ENCODE assay signal across 9 cellular contexts in the genomic region with DNA sequence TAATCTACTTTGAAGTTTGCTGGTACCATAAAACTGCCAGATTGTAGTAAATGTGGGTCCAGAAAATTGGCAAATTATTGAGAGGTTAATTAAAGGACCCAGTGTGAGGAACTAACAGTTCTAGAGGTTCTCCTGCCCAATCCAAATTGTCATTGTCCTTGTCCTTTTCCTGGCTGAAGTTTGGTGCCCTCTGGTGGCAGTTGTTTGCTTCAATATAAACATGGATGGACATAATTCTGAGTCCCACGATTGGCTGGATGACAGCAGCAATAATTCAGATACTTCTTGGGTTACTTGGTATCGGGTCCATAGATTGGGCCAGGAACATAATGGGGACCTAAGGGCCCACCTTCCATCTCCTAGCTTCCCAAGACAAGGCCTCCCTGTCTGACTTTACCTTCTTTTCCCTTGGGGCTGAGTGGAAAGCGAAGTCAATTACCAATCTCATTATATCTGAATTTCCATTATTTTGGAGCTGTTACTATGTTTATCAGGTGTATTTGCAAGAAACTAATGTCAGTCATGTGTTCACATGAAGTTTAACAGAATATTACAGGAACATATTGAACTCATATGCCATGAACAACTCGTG. TPM values are rescaled to one million over a fixed set of nuclear protein-coding genes. Genes with fewer than 3 reads are reported as not detected.
A peak's percentile ranks its signal among the peaks of the same experiment; 100 is the strongest.
DNase-seq lines count a peak whose midpoint lies in the region; ATAC-seq and TF ChIP-seq lines count a peak whose summit lies in the region.
"Had no signal": no experiment of that assay in that cellular context is flagged by ENCODE, and none has a peak within 500 bp of the region (broad histone marks: within the 10 kb centered on the region; RNA-seq: fewer than 3 reads in every experiment).

No MANE protein-coding gene starts in this region.

- CTCF ChIA-PET in RWPE1 (lab: Yijun Ruan, JAX): interaction anchor here (0.6 kb wide), 1 partner anchor 50 kb away, joined by 3 read pairs; no protein-coding TSS in a partner anchor

- POLR2A ChIA-PET in RWPE1 (lab: Yijun Ruan, JAX; ENCODE audit: low non-redundant PET): no interaction called here

- no peak overlapping the region for H3K27ac ChIP-seq in RWPE1
- H3K27ac ChIP-seq: SK-N-MC had no signal

- no peak for ATAC-seq in HG02885 (IDR thresholded peaks at IDR 0.05; ENCODE audit: poor library complexity, unreplicated experiment)
- ATAC-seq in HG02763 (IDR thresholded peaks at IDR 0.05; ENCODE audit: unreplicated experiment): no peak

- TF ChIP-seq CTCF in LNCAP (IDR thresholded peaks at IDR 0.05) (peak; percentile 80), RWPE1 (conservative IDR thresholded peaks at IDR 0.05; ENCODE audit: low read depth) (peak; percentile 77)

- peak; percentile 41 for DNase-seq in DMS 273 treated with DMSO at 0.1 percent for 48 hours (lab: John Stamatoyannopoulos, UW)
- DNase-seq in RWPE1 (ENCODE audit: low spot score): peak; percentile 33
- DNase-seq in activated effector memory CD4-positive, alpha-beta T cell treated with anti-CD3 and anti-CD28 coated beads, Interleukin-2, amount 50 U/mL, for 16 hours: peak; percentile 82
- DNase-seq in glomerular endothelial cell (ENCODE audit: extremely low read depth, low read depth, low spot score): peak; percentile 34
- DNase-seq in pulmonary artery endothelial cell (ENCODE audit: low read depth, low spot score): peak; percentile 19

RNA-seq across cellular contexts. Expression of gene GARRE1, which starts 33.8 kb away (rescaled TPM):
- total RNA-seq in glomerular endothelial cell (35.5 and 43.9 TPM in 2 replicates), pulmonary artery endothelial cell (27.8 and 32.1 TPM in 2 replicates)

RNA-seq across cellular contexts. Expression of gene LSM14A, which starts 48.3 kb away (rescaled TPM):
- total RNA-seq in glomerular endothelial cell: 69.4 and 86.3 TPM in 2 replicates
- 144 and 147 TPM in 2 replicates for total RNA-seq in pulmonary artery endothelial cell

Comparison
In these comparisons a context has a peak if more than half of its experiments do, and no peak if none do; other contexts are left out.
1. DNase-seq: peak in every context shown above with its lines; median percentile 82 in activated effector memory CD4-positive, alpha-beta T cell treated with anti-CD3 and anti-CD28 coated beads, Interleukin-2, amount 50 U/mL, for 16 hours; 41 in DMS 273 treated with DMSO at 0.1 percent for 48 hours; 34 in glomerular endothelial cell; 33 in RWPE1; 19 in pulmonary artery endothelial cell.